Comparison of ENCODE assay signal across 6 cellular contexts in the genomic region with DNA sequence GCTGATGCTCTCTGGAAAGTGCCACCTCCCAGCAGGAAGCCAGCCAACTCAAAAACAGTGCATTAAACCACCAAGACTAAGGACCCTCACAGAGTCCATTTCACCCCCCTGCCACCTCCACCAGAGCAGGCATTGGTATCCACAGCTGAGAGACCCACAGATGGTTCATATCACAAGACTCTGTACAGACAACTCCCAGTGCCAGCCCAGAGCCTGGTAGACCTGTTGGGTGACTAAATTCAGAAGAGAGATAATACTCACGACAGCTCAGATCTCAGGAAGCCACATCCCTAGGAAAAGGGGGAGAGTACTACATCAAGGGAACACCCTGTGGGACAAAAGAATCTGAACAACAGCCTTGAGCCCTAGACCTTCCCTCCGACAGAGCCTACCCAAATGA. TPM values are rescaled to one million over a fixed set of nuclear protein-coding genes. Genes with fewer than 3 reads are reported as not detected.
"Had no signal": no experiment of that assay in that cellular context is flagged by ENCODE, and none has a peak within 500 bp of the region (broad histone marks: within the 10 kb centered on the region; RNA-seq: fewer than 3 reads in every experiment).

No MANE protein-coding gene starts in this region.

RNA-seq across cellular contexts. Expression of a gene that starts 59.9 kb away (rescaled TPM):
- total RNA-seq: activated CD4-positive, alpha-beta memory T cell treated with anti-CD3 and anti-CD28 coated beads, Interleukin-2, amount 10 ng/mL, durations not matched to agents 7 days and 5 days; activated CD8-positive, alpha-beta memory T cell treated with anti-CD3 and anti-CD28 coated beads, Interleukin-2, amount 10 ng/mL, durations not matched to agents 7 days and 5 days; cardiac muscle cell; LHCN-M2; NCI-H460; Right ventricle myocardium superior had no signal
